In genomic region chr9:23665051-23665450, GRCh38 we compare ENCODE assay signal across 1 cellular context.
TF ChIP-seq lines count a peak whose summit lies in the region.

No MANE protein-coding gene starts in this region.

TF ChIP-seq in H1, 55 proteins besides CTCF, POLR2A, EP300 and RAD21 (continued from another document):
- TF ChIP-seq CHD7 (IDR thresholded peaks at IDR 0.05; ENCODE audit: insufficient replicate concordance, low read length) = no peak
- TF ChIP-seq POLR2AphosphoS5 (IDR thresholded peaks at IDR 0.05; ENCODE audit: low read depth, low read length) = no peak
